2 cellular contexts compared by ENCODE assay signal in genomic region chr13:33263976-33264619, GRCh38.
TF ChIP-seq lines count a peak whose summit lies in the region.

No MANE protein-coding gene starts in this region.

TF ChIP-seq in IMR-90, 13 proteins besides CTCF, POLR2A, EP300 and RAD21:
- no peak for TF ChIP-seq CHD1 (IDR thresholded peaks at IDR 0.05; ENCODE audit: low read depth, low read length)
- no peak for TF ChIP-seq SMC3 (IDR thresholded peaks at IDR 0.05; ENCODE audit: low read depth, low read length)
- TF ChIP-seq ELK1 (IDR thresholded peaks at IDR 0.05; ENCODE audit: borderline replicate concordance, low read depth, low read length): no peak
- TF ChIP-seq USF2 (IDR thresholded peaks at IDR 0.05; ENCODE audit: low read depth, low read length): no peak
- no peak for TF ChIP-seq MAFK (IDR thresholded peaks at IDR 0.05; ENCODE audit: low read depth, low read length)
- no peak for TF ChIP-seq FOS (IDR thresholded peaks at IDR 0.05; ENCODE audit: low read depth, low read length)
- TF ChIP-seq CEBPB (IDR thresholded peaks at IDR 0.05; ENCODE audit: low read depth, low read length): no peak
- no peak for TF ChIP-seq RFX5 (IDR thresholded peaks at IDR 0.05; ENCODE audit: low read depth, low read length)
- no peak for TF ChIP-seq RCOR1 (IDR thresholded peaks at IDR 0.05; ENCODE audit: insufficient replicate concordance, low read length)
- no peak for TF ChIP-seq MXI1 (IDR thresholded peaks at IDR 0.05; ENCODE audit: borderline replicate concordance, low read depth, low read length)
- TF ChIP-seq NFE2L2 (IDR thresholded peaks at IDR 0.05; ENCODE audit: low read depth, low read length): no peak
- no peak for TF ChIP-seq BHLHE40 (IDR thresholded peaks at IDR 0.05; ENCODE audit: low read depth, low read length)
TF ChIP-seq in IMR-90: peak in this region for 0.

TF ChIP-seq in H1, 55 proteins besides CTCF, POLR2A, EP300 and RAD21:
- TF ChIP-seq CBX8 (IDR thresholded peaks at IDR 0.05; ENCODE audit: borderline replicate concordance, low read depth, low read length): no peak
- no peak for TF ChIP-seq JUN (IDR thresholded peaks at IDR 0.05; ENCODE audit: low read depth, low read length)
- no peak for TF ChIP-seq NANOG (IDR thresholded peaks at IDR 0.05; ENCODE audit: insufficient read depth, low read depth, low read length, poor library complexity, severe bottlenecking)
- no peak for TF ChIP-seq CREB1 (IDR thresholded peaks at IDR 0.05)
- no peak for TF ChIP-seq KDM1A (IDR thresholded peaks at IDR 0.05; ENCODE audit: borderline replicate concordance, low read length)
- TF ChIP-seq EGR1 (IDR thresholded peaks at IDR 0.05; ENCODE audit: borderline replicate concordance, low read depth, low read length): no peak
- no peak for TF ChIP-seq KDM5A (IDR thresholded peaks at IDR 0.05; ENCODE audit: low read length)
- TF ChIP-seq RBBP5 (IDR thresholded peaks at IDR 0.05; ENCODE audit: borderline replicate concordance, low read depth, low read length): no peak
- no peak for TF ChIP-seq PHF8 (conservative IDR thresholded peaks at IDR 0.05; ENCODE audit: low read depth, low read length)
- TF ChIP-seq EZH2 (IDR thresholded peaks at IDR 0.05; ENCODE audit: low read depth, low read length, severe bottlenecking): no peak
- TF ChIP-seq ATF2 (IDR thresholded peaks at IDR 0.05; ENCODE audit: low read length): no peak
- no peak for TF ChIP-seq SIN3A (conservative IDR thresholded peaks at IDR 0.05 in 1 of 2, IDR thresholded peaks at IDR 0.05 in 1 of 2; ENCODE audit: low read depth in 1 of 2, low read length in 2 of 2)
- TF ChIP-seq ZNF274 (IDR thresholded peaks at IDR 0.05; ENCODE audit: borderline replicate concordance, extremely low read depth, low read length): no peak
- no peak for TF ChIP-seq GTF2F1 (IDR thresholded peaks at IDR 0.05; ENCODE audit: borderline replicate concordance, low read depth, low read length)
